11 cellular contexts compared by ENCODE assay signal in genomic region chr3:165775824-165776223, GRCh38.
"Had no signal": no experiment of that assay in that cellular context is flagged by ENCODE, and none has a peak within 500 bp of the region (broad histone marks: within the 10 kb centered on the region; RNA-seq: fewer than 3 reads in every experiment).

No MANE protein-coding gene starts in this region.

- ATAC-seq: GM23338, HCT116 had no signal

- H3K27ac ChIP-seq: GM23248 had no signal

- DNase-seq: GM23248, GOT3, H7, H9, HCEC 1CT, HFFc6 had no signal

- H3K4me3 ChIP-seq: GM23248, GM23338, HAP-1 had no signal

- H3K9ac ChIP-seq: GM23248 had no signal

- H2AFZ ChIP-seq: GM23248, GM23338 had no signal

- H3K9me3 ChIP-seq: HAP-1 had no signal

- H3K4me2 ChIP-seq: GM23338 had no signal

- FAIRE-seq: H1, H54 had no signal

- H3K36me3 ChIP-seq: HAP-1 had no signal
